Comparison of ENCODE assay signal across 1 cellular context in the genomic region with DNA sequence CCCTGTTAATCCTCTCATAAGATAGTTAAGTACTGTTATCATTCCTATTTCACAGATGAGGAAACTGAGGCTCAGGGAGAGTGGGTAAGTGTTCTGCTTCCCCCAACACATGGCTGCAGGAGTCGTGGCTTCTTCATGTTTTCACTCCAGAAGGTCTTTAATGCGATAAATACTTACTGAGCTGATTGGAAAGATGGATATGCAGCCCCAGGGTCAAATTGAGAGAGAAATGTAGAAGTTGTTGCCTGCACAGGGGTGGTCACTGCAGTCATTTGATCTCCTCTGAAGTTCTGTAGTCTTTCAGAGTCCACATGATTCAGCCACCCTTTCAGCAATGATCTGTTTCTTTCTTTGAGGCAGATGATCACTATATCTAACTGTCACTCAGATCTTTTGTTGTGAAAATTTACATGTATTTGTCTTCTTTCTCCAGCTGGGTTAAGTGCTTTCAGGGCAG.
TF ChIP-seq lines count a peak whose summit lies in the region.

No MANE protein-coding gene starts in this region.

TF ChIP-seq in SK-N-SH treated with all-trans-retinoic acid at 6 μM for 48 hours, 23 proteins besides CTCF, POLR2A, EP300 and RAD21 (continued from another document):
- TF ChIP-seq, protein P1, sequence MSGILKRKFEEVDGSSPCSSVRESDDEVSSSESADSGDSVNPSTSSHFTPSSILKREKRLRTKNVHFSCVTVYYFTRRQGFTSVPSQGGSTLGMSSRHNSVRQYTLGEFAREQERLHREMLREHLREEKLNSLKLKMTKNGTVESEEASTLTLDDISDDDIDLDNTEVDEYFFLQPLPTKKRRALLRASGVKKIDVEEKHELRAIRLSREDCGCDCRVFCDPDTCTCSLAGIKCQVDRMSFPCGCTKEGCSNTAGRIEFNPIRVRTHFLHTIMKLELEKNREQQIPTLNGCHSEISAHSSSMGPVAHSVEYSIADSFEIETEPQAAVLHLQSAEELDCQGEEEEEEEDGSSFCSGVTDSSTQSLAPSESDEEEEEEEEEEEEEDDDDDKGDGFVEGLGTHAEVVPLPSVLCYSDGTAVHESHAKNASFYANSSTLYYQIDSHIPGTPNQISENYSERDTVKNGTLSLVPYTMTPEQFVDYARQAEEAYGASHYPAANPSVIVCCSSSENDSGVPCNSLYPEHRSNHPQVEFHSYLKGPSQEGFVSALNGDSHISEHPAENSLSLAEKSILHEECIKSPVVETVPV (CRISPR knock-in tag; IDR thresholded peaks at IDR 0.05), result no peak
- TF ChIP-seq ISL1 (CRISPR knock-in tag; IDR thresholded peaks at IDR 0.05) (peak; percentile 6; the same call in 1 of the 2 replicates), RARB (CRISPR knock-in tag; IDR thresholded peaks at IDR 0.05) (no peak), SNAI2 (CRISPR knock-in tag; IDR thresholded peaks at IDR 0.05) (no peak), TCF4 (CRISPR knock-in tag; IDR thresholded peaks at IDR 0.05; ENCODE audit: borderline replicate concordance) (no peak; the same call in 1 of the 2 replicates), ZC3H10 (CRISPR knock-in tag; IDR thresholded peaks at IDR 0.05) (no peak)
- TF ChIP-seq, protein P2, sequence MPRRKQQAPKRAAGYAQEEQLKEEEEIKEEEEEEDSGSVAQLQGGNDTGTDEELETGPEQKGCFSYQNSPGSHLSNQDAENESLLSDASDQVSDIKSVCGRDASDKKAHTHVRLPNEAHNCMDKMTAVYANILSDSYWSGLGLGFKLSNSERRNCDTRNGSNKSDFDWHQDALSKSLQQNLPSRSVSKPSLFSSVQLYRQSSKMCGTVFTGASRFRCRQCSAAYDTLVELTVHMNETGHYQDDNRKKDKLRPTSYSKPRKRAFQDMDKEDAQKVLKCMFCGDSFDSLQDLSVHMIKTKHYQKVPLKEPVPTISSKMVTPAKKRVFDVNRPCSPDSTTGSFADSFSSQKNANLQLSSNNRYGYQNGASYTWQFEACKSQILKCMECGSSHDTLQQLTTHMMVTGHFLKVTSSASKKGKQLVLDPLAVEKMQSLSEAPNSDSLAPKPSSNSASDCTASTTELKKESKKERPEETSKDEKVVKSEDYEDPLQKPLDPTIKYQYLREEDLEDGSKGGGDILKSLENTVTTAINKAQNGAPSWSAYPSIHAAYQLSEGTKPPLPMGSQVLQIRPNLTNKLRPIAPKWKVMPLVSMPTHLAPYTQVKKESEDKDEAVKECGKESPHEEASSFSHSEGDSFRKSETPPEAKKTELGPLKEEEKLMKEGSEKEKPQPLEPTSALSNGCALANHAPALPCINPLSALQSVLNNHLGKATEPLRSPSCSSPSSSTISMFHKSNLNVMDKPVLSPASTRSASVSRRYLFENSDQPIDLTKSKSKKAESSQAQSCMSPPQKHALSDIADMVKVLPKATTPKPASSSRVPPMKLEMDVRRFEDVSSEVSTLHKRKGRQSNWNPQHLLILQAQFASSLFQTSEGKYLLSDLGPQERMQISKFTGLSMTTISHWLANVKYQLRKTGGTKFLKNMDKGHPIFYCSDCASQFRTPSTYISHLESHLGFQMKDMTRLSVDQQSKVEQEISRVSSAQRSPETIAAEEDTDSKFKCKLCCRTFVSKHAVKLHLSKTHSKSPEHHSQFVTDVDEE (CRISPR knock-in tag; IDR thresholded peaks at IDR 0.05), result peak; percentile 45; the same call in 1 of the 2 replicates
